ENCODE assay signal across 9 cellular contexts in the genomic region with DNA sequence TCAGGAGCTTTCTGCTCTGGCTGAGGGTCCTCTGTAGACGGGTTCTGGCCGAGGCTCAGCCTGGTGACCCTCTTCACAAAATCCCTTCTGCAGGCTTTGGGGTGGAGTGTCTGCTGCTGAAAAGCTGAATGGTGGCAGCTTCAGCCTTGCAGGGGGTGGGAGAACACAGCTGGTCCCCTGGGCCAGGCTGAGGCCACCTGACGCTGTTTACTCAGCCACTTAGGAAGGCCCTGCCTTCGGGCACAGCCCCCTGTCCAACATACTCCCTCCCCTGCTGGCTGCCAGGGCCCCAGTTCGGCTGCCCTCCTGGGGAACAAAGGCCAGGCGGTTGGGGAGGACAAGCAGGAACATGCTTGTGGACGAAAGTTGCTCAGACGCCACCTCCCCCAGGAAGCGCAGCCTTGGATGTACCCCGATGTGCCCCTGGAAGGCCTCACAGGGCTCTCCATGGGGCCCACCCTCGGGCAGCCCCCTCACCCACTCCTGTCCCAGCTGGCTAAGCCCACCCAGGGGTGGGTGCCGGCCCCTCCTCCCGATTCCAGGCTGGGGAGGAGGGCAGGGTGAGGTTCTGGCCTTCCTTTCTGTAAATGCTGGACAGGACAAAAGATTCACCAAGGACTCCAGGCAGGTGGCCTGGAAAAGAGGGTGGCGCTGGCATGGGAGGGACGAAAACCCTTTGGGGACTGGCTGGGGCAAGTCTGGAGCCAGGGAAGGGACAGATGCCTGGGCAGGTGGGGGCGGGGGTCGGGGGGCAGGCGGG. TPM values are rescaled to one million over a fixed set of nuclear protein-coding genes. Genes with fewer than 3 reads are reported as not detected.
DNase-seq lines count a peak whose midpoint lies in the region; ATAC-seq and TF ChIP-seq lines count a peak whose summit lies in the region.
"Had no signal": no experiment of that assay in that cellular context is flagged by ENCODE, and none has a peak within 500 bp of the region (broad histone marks: within the 10 kb centered on the region; RNA-seq: fewer than 3 reads in every experiment).

A gene (minus strand): TSS at position 130 of the 760 bp plus-strand sequence. CDS start 271 bp downstream, outside the sequence.

- intact Hi-C loops in esophagus squamous epithelium (cut with DNase I): no loop called here
- intact Hi-C loops in psoas muscle (cut with DNase I): no loop called here

- H3K27me3 ChIP-seq in esophagus squamous epithelium: peaks cover 0 to 23% (median 0%) of the 10 kb centered on the region in 4 donors
- H3K27me3 ChIP-seq in psoas muscle (ENCODE audit: insufficient read depth in 3 of 3, low read length in 2 of 3): peaks cover 0 to 3% (median 0%) of the 10 kb centered on the region in 3 donors

- H3K4me1 ChIP-seq in esophagus squamous epithelium: peaks cover 37 to 80% (median 45%) of the 10 kb centered on the region in 3 donors
- no peaks in the 10 kb centered on the region for H3K4me1 ChIP-seq in psoas muscle

- no peaks in the 10 kb centered on the region for H3K9me3 ChIP-seq in esophagus squamous epithelium
- H3K9me3 ChIP-seq in psoas muscle: no peaks in the 10 kb centered on the region

- ATAC-seq in psoas muscle (peak in 3 of 4 donors; percentile 17 to 34 (median 31)), HG02870 (IDR thresholded peaks at IDR 0.05; ENCODE audit: unreplicated experiment) (no peak), GM18868 (IDR thresholded peaks at IDR 0.05; ENCODE audit: unreplicated experiment) (no peak)

- TF ChIP-seq CTCF in esophagus squamous epithelium (IDR thresholded peaks at IDR 0.05) (no peak), psoas muscle (IDR thresholded peaks at IDR 0.05) (no peak)

- H3K27ac ChIP-seq in esophagus squamous epithelium: peak within 1 kb of the TSS; percentile 66 to 89 (median 80)
- no peak within 1 kb of the TSS for H3K27ac ChIP-seq in psoas muscle
- H3K27ac ChIP-seq: SK-N-MC had no signal

- peak within 1 kb of the TSS; percentile 39 to 69 (median 52) for H3K4me3 ChIP-seq in esophagus squamous epithelium
- peak within 1 kb of the TSS; percentile 65 for H3K4me3 ChIP-seq in psoas muscle
- H3K4me3 ChIP-seq: SK-N-MC had no signal

- DNase-seq in DMS53 treated with DMSO at 0.1 percent for 48 hours (lab: John Stamatoyannopoulos, UW; ENCODE audit: unreplicated experiment) (peak; percentile 57), NCI-H524 treated with DMSO at 0.1 percent for 48 hours (lab: John Stamatoyannopoulos, UW) (peak; percentile 80), esophagus squamous epithelium (lab: John Stamatoyannopoulos, UW) (no peak), psoas muscle (peak in 1 of 2 donors; percentile 70), T-helper 2 cell (no peak), NOMO-1 (lab: John Stamatoyannopoulos, UW; ENCODE audit: unreplicated experiment in 2 of 2) (no peak)

- WGBS in esophagus squamous epithelium, 2 donors: 36% methylated on average over 6 of the region's 18 CpGs; no CpG with 5 or more reads in 1 of the 2 donors
- 68 to 85% (median 72%) methylated on average over 17 to 18 of the region's 18 CpGs for WGBS in psoas muscle, 3 donors

- TF ChIP-seq POLR2A in esophagus squamous epithelium (IDR thresholded peaks at IDR 0.05): no peak

- H3K36me3 ChIP-seq in esophagus squamous epithelium (no peaks in the 10 kb centered on the region), psoas muscle (ENCODE audit: insufficient read depth in 1 of 2, low read depth in 1 of 2) (no peaks in the 10 kb centered on the region)

RNA-seq across cellular contexts. Expression of the gene that starts here (rescaled TPM):
- total RNA-seq in esophagus squamous epithelium: 10 to 100 TPM in 2 of 4 donors, 1 to 10 TPM in 2; 4.7 to 28.3 (median 14.4) TPM
- 1 to 10 TPM in 3 of 4 donors, under 1 TPM in 1; 0.77 to 5.4 (median 3.0) TPM for total RNA-seq in psoas muscle
- 1 to 10 TPM; 1.1 to 2.9 (median 1.6) TPM for polyA plus RNA-seq in psoas muscle

Comparison
In these comparisons a context has a peak if more than half of its experiments do, and no peak if none do; other contexts are left out.
1. DNase-seq: peak in DMS53 treated with DMSO at 0.1 percent for 48 hours (single experiment) and NCI-H524 treated with DMSO at 0.1 percent for 48 hours (single experiment); none in esophagus squamous epithelium (single experiment), T-helper 2 cell (0 of 5) and NOMO-1 (0 of 2).
2. ATAC-seq: peak in psoas muscle (3 of 4); none in HG02870 (single experiment) and GM18868 (single experiment).